ENCODE assay signal across 1 cellular context in the genomic region with DNA sequence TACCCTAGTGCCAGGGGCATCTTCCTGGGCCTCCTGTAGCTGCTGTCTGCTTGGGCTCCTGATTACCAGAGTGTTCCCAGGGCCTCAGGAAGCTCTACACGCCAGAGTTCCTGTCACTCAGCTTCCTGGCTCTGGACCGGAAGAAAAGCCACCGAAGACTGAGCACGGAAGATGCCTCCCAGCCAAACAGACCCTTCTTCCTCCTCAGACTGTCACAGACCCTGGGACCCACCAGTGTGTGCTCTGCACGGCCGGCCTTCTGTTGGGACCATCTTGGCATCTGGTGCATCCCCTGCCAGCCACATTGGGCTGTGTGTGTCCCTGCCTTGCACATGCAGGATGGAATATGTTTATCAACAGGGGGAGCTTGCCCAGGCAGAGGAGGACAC.
TF ChIP-seq lines count a peak whose summit lies in the region.

No MANE protein-coding gene starts in this region.

TF ChIP-seq in HepG2, 621 proteins besides CTCF, POLR2A, EP300 and RAD21 (continued from another document):
- TF ChIP-seq, protein P1, sequence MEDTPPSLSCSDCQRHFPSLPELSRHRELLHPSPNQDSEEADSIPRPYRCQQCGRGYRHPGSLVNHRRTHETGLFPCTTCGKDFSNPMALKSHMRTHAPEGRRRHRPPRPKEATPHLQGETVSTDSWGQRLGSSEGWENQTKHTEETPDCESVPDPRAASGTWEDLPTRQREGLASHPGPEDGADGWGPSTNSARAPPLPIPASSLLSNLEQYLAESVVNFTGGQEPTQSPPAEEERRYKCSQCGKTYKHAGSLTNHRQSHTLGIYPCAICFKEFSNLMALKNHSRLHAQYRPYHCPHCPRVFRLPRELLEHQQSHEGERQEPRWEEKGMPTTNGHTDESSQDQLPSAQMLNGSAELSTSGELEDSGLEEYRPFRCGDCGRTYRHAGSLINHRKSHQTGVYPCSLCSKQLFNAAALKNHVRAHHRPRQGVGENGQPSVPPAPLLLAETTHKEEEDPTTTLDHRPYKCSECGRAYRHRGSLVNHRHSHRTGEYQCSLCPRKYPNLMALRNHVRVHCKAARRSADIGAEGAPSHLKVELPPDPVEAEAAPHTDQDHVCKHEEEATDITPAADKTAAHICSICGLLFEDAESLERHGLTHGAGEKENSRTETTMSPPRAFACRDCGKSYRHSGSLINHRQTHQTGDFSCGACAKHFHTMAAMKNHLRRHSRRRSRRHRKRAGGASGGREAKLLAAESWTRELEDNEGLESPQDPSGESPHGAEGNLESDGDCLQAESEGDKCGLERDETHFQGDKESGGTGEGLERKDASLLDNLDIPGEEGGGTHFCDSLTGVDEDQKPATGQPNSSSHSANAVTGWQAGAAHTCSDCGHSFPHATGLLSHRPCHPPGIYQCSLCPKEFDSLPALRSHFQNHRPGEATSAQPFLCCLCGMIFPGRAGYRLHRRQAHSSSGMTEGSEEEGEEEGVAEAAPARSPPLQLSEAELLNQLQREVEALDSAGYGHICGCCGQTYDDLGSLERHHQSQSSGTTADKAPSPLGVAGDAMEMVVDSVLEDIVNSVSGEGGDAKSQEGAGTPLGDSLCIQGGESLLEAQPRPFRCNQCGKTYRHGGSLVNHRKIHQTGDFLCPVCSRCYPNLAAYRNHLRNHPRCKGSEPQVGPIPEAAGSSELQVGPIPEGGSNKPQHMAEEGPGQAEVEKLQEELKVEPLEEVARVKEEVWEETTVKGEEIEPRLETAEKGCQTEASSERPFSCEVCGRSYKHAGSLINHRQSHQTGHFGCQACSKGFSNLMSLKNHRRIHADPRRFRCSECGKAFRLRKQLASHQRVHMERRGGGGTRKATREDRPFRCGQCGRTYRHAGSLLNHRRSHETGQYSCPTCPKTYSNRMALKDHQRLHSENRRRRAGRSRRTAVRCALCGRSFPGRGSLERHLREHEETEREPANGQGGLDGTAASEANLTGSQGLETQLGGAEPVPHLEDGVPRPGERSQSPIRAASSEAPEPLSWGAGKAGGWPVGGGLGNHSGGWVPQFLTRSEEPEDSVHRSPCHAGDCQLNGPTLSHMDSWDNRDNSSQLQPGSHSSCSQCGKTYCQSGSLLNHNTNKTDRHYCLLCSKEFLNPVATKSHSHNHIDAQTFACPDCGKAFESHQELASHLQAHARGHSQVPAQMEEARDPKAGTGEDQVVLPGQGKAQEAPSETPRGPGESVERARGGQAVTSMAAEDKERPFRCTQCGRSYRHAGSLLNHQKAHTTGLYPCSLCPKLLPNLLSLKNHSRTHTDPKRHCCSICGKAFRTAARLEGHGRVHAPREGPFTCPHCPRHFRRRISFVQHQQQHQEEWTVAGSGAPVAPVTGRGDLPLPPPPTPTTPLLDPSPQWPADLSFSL (CRISPR knock-in tag; IDR thresholded peaks at IDR 0.05) = no peak
- TF ChIP-seq FOXJ3 (CRISPR knock-in tag; IDR thresholded peaks at IDR 0.05; ENCODE audit: borderline replicate concordance) (no peak), HOXA3 (CRISPR knock-in tag; IDR thresholded peaks at IDR 0.05) (no peak), MTA1 (CRISPR knock-in tag; IDR thresholded peaks at IDR 0.05; ENCODE audit: borderline replicate concordance) (no peak), ATAD3A (CRISPR knock-in tag; IDR thresholded peaks at IDR 0.05) (no peak), SNAPC2 (CRISPR knock-in tag; IDR thresholded peaks at IDR 0.05) (no peak), HIVEP1 (CRISPR knock-in tag; IDR thresholded peaks at IDR 0.05) (no peak), MYNN (CRISPR knock-in tag; IDR thresholded peaks at IDR 0.05; ENCODE audit: low read depth) (no peak), XRCC5 (optimal IDR thresholded peaks at IDR 0.05; ENCODE audit: low read length) (no peak)
- TF ChIP-seq, protein P2, sequence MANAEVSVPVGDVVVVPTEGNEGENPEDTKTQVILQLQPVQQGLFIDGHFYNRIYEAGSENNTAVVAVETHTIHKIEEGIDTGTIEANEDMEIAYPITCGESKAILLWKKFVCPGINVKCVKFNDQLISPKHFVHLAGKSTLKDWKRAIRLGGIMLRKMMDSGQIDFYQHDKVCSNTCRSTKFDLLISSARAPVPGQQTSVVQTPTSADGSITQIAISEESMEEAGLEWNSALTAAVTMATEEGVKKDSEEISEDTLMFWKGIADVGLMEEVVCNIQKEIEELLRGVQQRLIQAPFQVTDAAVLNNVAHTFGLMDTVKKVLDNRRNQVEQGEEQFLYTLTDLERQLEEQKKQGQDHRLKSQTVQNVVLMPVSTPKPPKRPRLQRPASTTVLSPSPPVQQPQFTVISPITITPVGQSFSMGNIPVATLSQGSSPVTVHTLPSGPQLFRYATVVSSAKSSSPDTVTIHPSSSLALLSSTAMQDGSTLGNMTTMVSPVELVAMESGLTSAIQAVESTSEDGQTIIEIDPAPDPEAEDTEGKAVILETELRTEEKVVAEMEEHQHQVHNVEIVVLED (CRISPR knock-in tag; IDR thresholded peaks at IDR 0.05; ENCODE audit: borderline replicate concordance) = no peak
